Comparison of ENCODE assay signal across 10 cellular contexts in the genomic region with DNA sequence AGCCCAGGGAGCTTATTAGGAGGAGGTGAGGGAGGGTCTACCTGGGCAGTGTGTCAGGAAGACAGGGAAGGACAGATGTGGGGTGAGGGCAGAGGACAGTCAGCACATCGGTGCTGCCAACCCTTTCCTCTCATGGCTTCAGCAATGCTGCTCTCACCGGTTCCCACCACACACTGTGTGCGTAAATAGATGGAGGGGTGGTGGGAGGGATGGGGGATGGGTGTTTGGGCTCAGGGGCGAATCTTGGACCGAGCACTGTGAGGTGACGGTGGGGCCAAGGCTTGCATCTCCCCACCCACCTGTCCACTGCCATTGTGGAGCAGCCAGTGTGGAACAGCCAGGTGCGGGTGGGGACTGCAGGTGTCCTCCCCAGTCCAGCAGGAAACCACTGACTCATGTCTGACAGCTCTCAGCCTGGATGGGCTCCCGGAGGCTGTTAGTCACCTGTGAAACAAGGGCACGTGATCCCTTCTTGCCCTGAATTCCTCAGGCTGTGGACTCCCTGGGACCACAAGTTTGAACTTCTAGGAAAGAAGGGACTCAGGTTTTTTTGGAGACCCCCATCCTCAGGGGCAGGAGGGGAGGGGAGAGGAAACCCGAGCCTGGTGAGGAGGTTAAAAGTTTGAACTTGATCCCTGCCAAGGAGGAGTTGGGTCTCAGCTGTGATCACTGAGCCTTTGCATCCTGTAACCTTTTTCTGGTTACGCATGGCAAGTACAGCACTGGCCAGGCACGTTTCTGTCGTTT. TPM values are rescaled to one million over a fixed set of nuclear protein-coding genes. Genes with fewer than 3 reads are reported as not detected.
DNase-seq lines count a peak whose midpoint lies in the region; ATAC-seq, FAIRE-seq and TF ChIP-seq lines count a peak whose summit lies in the region.
"Had no signal": no experiment of that assay in that cellular context is flagged by ENCODE, and none has a peak within 500 bp of the region (broad histone marks: within the 10 kb centered on the region; RNA-seq: fewer than 3 reads in every experiment).

No MANE protein-coding gene starts in this region.

- H4K20me1 ChIP-seq in OCI-LY7 (ENCODE audit: insufficient read depth, low read length) (no peaks in the 10 kb centered on the region), hepatocyte (ENCODE audit: insufficient read depth, poor library complexity, severe bottlenecking) (no peaks in the 10 kb centered on the region)

- H3K9me2 ChIP-seq in OCI-LY7 (ENCODE audit: insufficient read depth, low read length) (no peaks in the 10 kb centered on the region), hepatocyte (replicated peaks; ENCODE audit: insufficient read depth) (no peaks in the 10 kb centered on the region)

- H3K27me3 ChIP-seq in hepatocyte, result no peaks in the 10 kb centered on the region

- no TSS peak for BruUV-seq in OCI-LY7 (replicated peaks; lab: Mats Ljungman, UMichigan)

- FAIRE-seq in GM19239 (lab: Jason Lieb, UNC), result peak; percentile 66

- H3K4me3 ChIP-seq in OCI-LY7 (ENCODE audit: low read depth, low read length, poor library complexity, severe bottlenecking) (peak overlapping the region; percentile 61), hepatocyte (no peak overlapping the region)

- TF ChIP-seq CTCF in OCI-LY7 (conservative IDR thresholded peaks at IDR 0.05; ENCODE audit: low read length), result no peak
- no peak for TF ChIP-seq CTCF in hepatocyte (IDR thresholded peaks at IDR 0.05; ENCODE audit: poor library complexity)

- H3K27ac ChIP-seq in OCI-LY7 (ENCODE audit: low read depth, low read length, poor library complexity, severe bottlenecking) (peak overlapping the region; percentile 79), hepatocyte (peak overlapping the region; percentile 31)
- H3K27ac ChIP-seq: parathyroid adenoma had no signal

- POLR2A ChIA-PET in OCI-LY7 (lab: Charles Lee), result interaction anchor here (1.8 to 2.3 kb wide), 3 partner anchors 11 to 21 kb away, joined by 5 to 12 read pairs (median 8); no protein-coding TSS in a partner anchor

- H3K4me1 ChIP-seq in OCI-LY7 (ENCODE audit: insufficient read depth, low read length, poor library complexity, severe bottlenecking) (peaks cover 75% of the 10 kb centered on the region), hepatocyte (ENCODE audit: insufficient read depth) (peaks cover 5% of the 10 kb centered on the region)

- H3K79me2 ChIP-seq in OCI-LY7 (ENCODE audit: insufficient read depth, low read depth, low read length) (no peaks in the 10 kb centered on the region), hepatocyte (no peaks in the 10 kb centered on the region)
- H3K79me2 ChIP-seq: parathyroid adenoma had no signal

- H3K36me3 ChIP-seq in OCI-LY7 (ENCODE audit: insufficient read depth, low read length) (peaks cover 15% of the 10 kb centered on the region; the same call in 1 of the 2 replicates), hepatocyte (replicated peaks; ENCODE audit: insufficient read depth, low read depth) (no peaks in the 10 kb centered on the region)

- no peaks in the 10 kb centered on the region; the same call in 1 of the 2 replicates for H3K9me3 ChIP-seq in OCI-LY7 (ENCODE audit: low read length)
- H3K9me3 ChIP-seq in hepatocyte (ENCODE audit: low read depth), result no peaks in the 10 kb centered on the region

- H3K4me2 ChIP-seq in OCI-LY7 (ENCODE audit: low read length), result peak overlapping the region; percentile 89
- no peak overlapping the region for H3K4me2 ChIP-seq in hepatocyte

- H2AFZ ChIP-seq in OCI-LY7 (ENCODE audit: low read length) (peak overlapping the region; percentile 48; the same call in 1 of the 2 replicates), hepatocyte (no peak overlapping the region)
- H2AFZ ChIP-seq: parathyroid adenoma had no signal

- intact Hi-C loops in OCI-LY7 (cut with micrococcal nuclease; ENCODE audit: unreplicated experiment), result loop anchor here (1.0 to 10.0 kb wide), 3 partner anchors 21 to 236 kb away; a partner anchor contains a TSS

- CTCF ChIA-PET in OCI-LY7 (lab: Charles Lee; ENCODE audit: unreplicated experiment), result interaction anchor here (0.6 to 1.2 kb wide), 2 partner anchors 21 to 642 kb away, joined by 3 to 4 read pairs; no protein-coding TSS in a partner anchor

- ATAC-seq in GM21737 (IDR thresholded peaks at IDR 0.05; ENCODE audit: unreplicated experiment), result no peak
- ATAC-seq in GM21825 (IDR thresholded peaks at IDR 0.05; ENCODE audit: unreplicated experiment), result no peak
- ATAC-seq in HG02884 (IDR thresholded peaks at IDR 0.05; ENCODE audit: unreplicated experiment), result no peak
- ATAC-seq: CD8-positive, alpha-beta T cell had no signal

- peak; percentile 95 for DNase-seq in 8988T
- no peak for DNase-seq in GM19239 (ENCODE audit: insufficient read length, low spot score)
- DNase-seq in OCI-LY7 (ENCODE audit: low spot score), result peak; percentile 85
- DNase-seq in hepatocyte (ENCODE audit: low spot score), result peak; percentile 87
- DNase-seq in NCI-H187 (lab: John Stamatoyannopoulos, UW), result no peak
- DNase-seq: CD8-positive, alpha-beta T cell had no signal

- 34% methylated on average over 13 of the region's 13 CpGs for WGBS in hepatocyte (ENCODE audit: low lambda C conversion rate, missing lambda C conversion rate)

RNA-seq across cellular contexts. Expression of a gene that starts 42.7 kb away (rescaled TPM):
- 0.16 and 0.21 TPM in 2 replicates for total RNA-seq in OCI-LY7 (2014; rRNA removed; shearing (Covaris generic))
- total RNA-seq in OCI-LY7 (2022) (0.51 and 0.61 TPM in 2 replicates), hepatocyte (6.3 and 8.4 TPM in 2 replicates)
- polyA plus RNA-seq in hepatocyte, result 5.7 and 9.5 TPM in 2 replicates

RNA-seq across cellular contexts. Expression of a gene that starts 48.1 kb away (rescaled TPM):
- 14.1 and 22.0 TPM in 2 replicates for total RNA-seq in OCI-LY7 (2014; rRNA removed; shearing (Covaris generic))
- 27.0 and 31.5 TPM in 2 replicates for total RNA-seq in OCI-LY7 (2022)
- 13.4 and 18.6 TPM in 2 replicates for total RNA-seq in hepatocyte
- polyA plus RNA-seq in hepatocyte, result 10.9 and 14.8 TPM in 2 replicates

Comparison
In these comparisons a context has a peak if more than half of its experiments do, and no peak if none do; other contexts are left out.
1. DNase-seq: peak in 8988T (single experiment), OCI-LY7 (single experiment) and hepatocyte (single experiment); none in GM19239 (single experiment) and NCI-H187 (0 of 2).